Comparison of ENCODE assay signal across 19 cellular contexts in the genomic region with DNA sequence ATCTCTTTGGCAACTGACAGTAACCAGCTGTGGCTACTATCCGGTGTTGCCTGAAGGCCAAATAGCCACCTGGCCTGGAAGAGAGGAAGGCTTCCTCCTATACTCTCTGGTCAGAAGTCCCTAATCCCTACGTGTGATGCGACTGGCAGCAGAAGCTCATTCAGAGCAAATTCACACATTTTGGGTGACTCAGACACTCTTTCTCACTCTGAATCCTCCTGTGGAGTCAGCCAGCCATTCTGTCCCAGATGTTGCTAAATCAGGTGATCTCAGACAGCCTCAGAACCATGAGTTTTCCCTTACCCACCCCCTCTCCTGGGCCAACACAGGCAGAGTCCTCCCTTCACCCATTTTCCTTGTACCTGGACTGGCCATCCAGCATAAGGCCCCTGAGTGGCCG. TPM values are rescaled to one million over a fixed set of nuclear protein-coding genes. Genes with fewer than 3 reads are reported as not detected.
DNase-seq lines count a peak whose midpoint lies in the region; ATAC-seq and TF ChIP-seq lines count a peak whose summit lies in the region.
"Had no signal": no experiment of that assay in that cellular context is flagged by ENCODE, and none has a peak within 500 bp of the region (broad histone marks: within the 10 kb centered on the region; RNA-seq: fewer than 3 reads in every experiment).

No MANE protein-coding gene starts in this region.

- H3K9me3 ChIP-seq in SJCRH30 (replicated peaks) = no peaks in the 10 kb centered on the region
- H3K9me3 ChIP-seq: spleen, vagina had no signal

- no peak for TF ChIP-seq CTCF in epithelial cell of esophagus (IDR thresholded peaks at IDR 0.05; ENCODE audit: insufficient read depth, low read depth, low read length, missing control alignments)

- peaks cover 16% of the 10 kb centered on the region for H3K27me3 Mint-ChIP-seq in activated T-cell treated with anti-CD3 and anti-CD28 coated beads, Interleukin-2, amount 50 U/mL, for 4 hours (ENCODE audit: low read depth)
- H3K27me3 Mint-ChIP-seq in activated T-cell treated with anti-CD3 and anti-CD28 coated beads, Interleukin-2, amount 50 U/mL, for 24 hours = peaks cover 5% of the 10 kb centered on the region

- no peak overlapping the region for H3K4me3 ChIP-seq in epithelial cell of esophagus (ENCODE audit: low read length)
- no peak overlapping the region for H3K4me3 ChIP-seq in SJCRH30
- H3K4me3 ChIP-seq: spleen, vagina had no signal

- ATAC-seq in activated T-cell treated with anti-CD3 and anti-CD28 coated beads, Interleukin-2, amount 50 U/mL, for 4 hours = peak; percentile 58 to 60
- no peak for ATAC-seq in GM21515 (IDR thresholded peaks at IDR 0.05; ENCODE audit: unreplicated experiment)
- ATAC-seq: T-cell had no signal

- H3K36me3 ChIP-seq in SJCRH30 = no peaks in the 10 kb centered on the region
- H3K36me3 ChIP-seq: spleen, vagina had no signal

- no peaks in the 10 kb centered on the region for H3K36me3 Mint-ChIP-seq in activated T-cell treated with anti-CD3 and anti-CD28 coated beads, Interleukin-2, amount 50 U/mL, for 4 hours (ENCODE audit: insufficient read depth)
- no peaks in the 10 kb centered on the region for H3K36me3 Mint-ChIP-seq in activated T-cell treated with anti-CD3 and anti-CD28 coated beads, Interleukin-2, amount 50 U/mL, for 24 hours (ENCODE audit: low read depth)
- H3K36me3 Mint-ChIP-seq: T-cell had no signal

- H3K27ac Mint-ChIP-seq in activated T-cell treated with anti-CD3 and anti-CD28 coated beads, Interleukin-2, amount 50 U/mL, for 24 hours = no peak overlapping the region
- H3K27ac Mint-ChIP-seq: T-cell had no signal

- no peaks in the 10 kb centered on the region for H3K4me1 ChIP-seq in SJCRH30
- H3K4me1 ChIP-seq: spleen, vagina had no signal

- no peaks in the 10 kb centered on the region for H3K9me3 Mint-ChIP-seq in activated T-cell treated with anti-CD3 and anti-CD28 coated beads, Interleukin-2, amount 50 U/mL, for 4 hours
- H3K9me3 Mint-ChIP-seq in activated T-cell treated with anti-CD3 and anti-CD28 coated beads, Interleukin-2, amount 50 U/mL, for 24 hours = no peaks in the 10 kb centered on the region
- H3K9me3 Mint-ChIP-seq: T-cell had no signal

- no peak overlapping the region for H3K27ac ChIP-seq in SJCRH30
- H3K27ac ChIP-seq: spleen, vagina, VCaP had no signal

- no peak overlapping the region for H3K4me3 Mint-ChIP-seq in activated T-cell treated with anti-CD3 and anti-CD28 coated beads, Interleukin-2, amount 50 U/mL, for 4 hours
- H3K4me3 Mint-ChIP-seq in activated T-cell treated with anti-CD3 and anti-CD28 coated beads, Interleukin-2, amount 50 U/mL, for 24 hours = no peak overlapping the region
- H3K4me3 Mint-ChIP-seq: T-cell had no signal

- H3K4me1 Mint-ChIP-seq in activated T-cell treated with anti-CD3 and anti-CD28 coated beads, Interleukin-2, amount 50 U/mL, for 4 hours (ENCODE audit: low read depth) = no peaks in the 10 kb centered on the region
- H3K4me1 Mint-ChIP-seq in activated T-cell treated with anti-CD3 and anti-CD28 coated beads, Interleukin-2, amount 50 U/mL, for 24 hours (ENCODE audit: low read depth) = peaks cover 6% of the 10 kb centered on the region
- H3K4me1 Mint-ChIP-seq: T-cell had no signal

- no peaks in the 10 kb centered on the region; the same call in 1 of the 2 replicates for H3K27me3 ChIP-seq in SJCRH30
- H3K27me3 ChIP-seq: spleen, vagina had no signal

- DNase-seq in activated T-cell treated with anti-CD3 and anti-CD28 coated beads, Interleukin-2, amount 50 U/mL, for 4 hours = no peak
- no peak for DNase-seq in activated T-cell treated with anti-CD3 and anti-CD28 coated beads, Interleukin-2, amount 50 U/mL, for 24 hours
- DNase-seq in HCEC 1CT (peak; percentile 30), epithelial cell of esophagus (ENCODE audit: low read depth) (peak; percentile 93), occipital lobe (lab: John Stamatoyannopoulos, UW) (peak; percentile 9), SJCRH30 (no peak)
- DNase-seq in effector CD8-positive, alpha-beta T cell (lab: John Stamatoyannopoulos, UW) = no peak
- DNase-seq: GDM1, Kasumi-1, NCI-H1436, NCI-H2171 treated with DMSO at 0.1 percent for 48 hours, NCI-H82, posterior cingulate gyrus, RPMI8226, spleen, T-cell had no signal

RNA-seq across cellular contexts. Expression of gene CFAP53, which starts 34.7 kb away (rescaled TPM):
- under 1 TPM; 0.14 to 0.40 (median 0.28) TPM for total RNA-seq in activated T-cell treated with anti-CD3 and anti-CD28 coated beads, Interleukin-2, amount 50 U/mL, for 4 hours
- 1.4 TPM for total RNA-seq in occipital lobe
- 0.08 TPM in 1 of 2 replicates, not detected in the other for total RNA-seq in SJCRH30 (2014; rRNA removed; shearing (Covaris generic))
- total RNA-seq: vagina had no signal

RNA-seq across cellular contexts. Expression of gene MYO5B, which starts 36.7 kb away (rescaled TPM):
- under 1 TPM; 0.13 to 0.14 (median 0.13) TPM for total RNA-seq in activated T-cell treated with anti-CD3 and anti-CD28 coated beads, Interleukin-2, amount 50 U/mL, for 4 hours
- total RNA-seq in occipital lobe = 30.7 TPM
- total RNA-seq in SJCRH30 (2014; rRNA removed; shearing (Covaris generic)) = 39.1 and 39.7 TPM in 2 replicates

RNA-seq across cellular contexts. Expression of gene MBD1, which starts 49.7 kb away (rescaled TPM):
- total RNA-seq in activated T-cell treated with anti-CD3 and anti-CD28 coated beads, Interleukin-2, amount 50 U/mL, for 4 hours = 100 to 1,000 TPM; 103 to 113 (median 104) TPM
- 61.6 TPM for total RNA-seq in occipital lobe
- total RNA-seq in SJCRH30 (2014; rRNA removed; shearing (Covaris generic)) = 34.1 and 42.0 TPM in 2 replicates

RNA-seq across cellular contexts. Expression of gene CXXC1, which starts 55.9 kb away (rescaled TPM):
- 100 to 1,000 TPM; 132 to 147 (median 145) TPM for total RNA-seq in activated T-cell treated with anti-CD3 and anti-CD28 coated beads, Interleukin-2, amount 50 U/mL, for 4 hours
- 39.8 TPM for total RNA-seq in occipital lobe
- total RNA-seq in SJCRH30 (2014; rRNA removed; shearing (Covaris generic)) = 38.5 and 43.2 TPM in 2 replicates

Comparison
In these comparisons a context has a peak if more than half of its experiments do, and no peak if none do; other contexts are left out.
1. DNase-seq: peak in HCEC 1CT (single experiment), epithelial cell of esophagus (single experiment) and occipital lobe (single experiment); none in activated T-cell treated with anti-CD3 and anti-CD28 coated beads, Interleukin-2, amount 50 U/mL, for 4 hours (single experiment), activated T-cell treated with anti-CD3 and anti-CD28 coated beads, Interleukin-2, amount 50 U/mL, for 24 hours (single experiment), SJCRH30 (0 of 2) and effector CD8-positive, alpha-beta T cell (single experiment).
2. RNA of gene MYO5B, which starts 36.7 kb away (total RNA-seq): 39.1 to 39.7 TPM in SJCRH30 and 30.7 TPM in occipital lobe (single experiment); 0.13 to 0.14 TPM in activated T-cell treated with anti-CD3 and anti-CD28 coated beads, Interleukin-2, amount 50 U/mL, for 4 hours; every median in the first group is over 10 times any median in the second.